ENCODE assay signal across 8 cellular contexts in the genomic region with DNA sequence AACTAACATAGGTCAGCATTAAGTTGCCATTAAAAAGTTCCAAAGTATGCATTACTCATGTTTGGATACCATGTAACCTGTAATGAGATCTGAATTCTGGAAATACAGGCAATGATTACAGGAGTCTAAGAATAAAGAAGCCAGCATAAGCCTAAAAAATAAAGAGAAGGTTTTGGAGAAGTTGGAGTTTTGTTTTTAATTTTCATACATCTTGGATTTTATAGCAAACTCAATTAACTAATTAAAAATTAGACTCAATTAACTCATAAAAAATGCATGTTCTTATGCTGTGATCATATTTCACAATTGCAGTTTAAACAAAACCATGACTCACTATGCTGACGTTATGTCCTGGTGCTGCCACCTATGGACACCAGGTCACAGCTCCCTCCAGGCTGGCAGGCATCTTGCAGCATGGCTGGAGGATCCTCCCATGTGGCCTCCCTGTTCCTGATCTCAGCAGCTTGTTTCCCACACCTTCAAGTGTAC.
DNase-seq lines count a peak whose midpoint lies in the region; ATAC-seq and TF ChIP-seq lines count a peak whose summit lies in the region.

No MANE protein-coding gene starts in this region.

- no peak overlapping the region for H3K23ac ChIP-seq in mesendoderm (ENCODE audit: low read length)

- H3K79me1 ChIP-seq in mesendoderm (ENCODE audit: low read length), result no peaks in the 10 kb centered on the region

- no peaks in the 10 kb centered on the region for H3K9me3 Mint-ChIP-seq in chondrocyte (ENCODE audit: low read depth)
- no peaks in the 10 kb centered on the region for H3K9me3 Mint-ChIP-seq in effector memory CD8-positive, alpha-beta T cell

- no peak overlapping the region for H3K56ac ChIP-seq in mesendoderm (ENCODE audit: low read length)

- no peaks in the 10 kb centered on the region for H3K27me3 ChIP-seq in mesendoderm (ENCODE audit: insufficient read depth, low read length, poor library complexity)

- H3K79me2 ChIP-seq in mesendoderm (ENCODE audit: control insufficient read depth, insufficient read depth, low read length), result no peaks in the 10 kb centered on the region

- no peak overlapping the region for H3K9ac ChIP-seq in mesendoderm (ENCODE audit: low read length)

- no peaks in the 10 kb centered on the region for H3K4me1 ChIP-seq in mesendoderm (ENCODE audit: control insufficient read depth, low read depth, low read length)

- H2AK5ac ChIP-seq in mesendoderm (ENCODE audit: low read length), result no peak overlapping the region

- DNase-seq in CMK (ENCODE audit: low read depth) (peak; percentile 35), H4 (ENCODE audit: low spot score) (peak; percentile 83), NCI-H69 (lab: John Stamatoyannopoulos, UW) (peak; percentile 97), chondrocyte (ENCODE audit: low spot score) (no peak), mesendoderm (peak; percentile 84), ecto neural progenitor cell (ENCODE audit: low spot score) (no peak)
- no peak for DNase-seq in effector memory CD8-positive, alpha-beta T cell

- H2BK5ac ChIP-seq in mesendoderm (ENCODE audit: low read length), result no peak overlapping the region

- peak overlapping the region; percentile 88 for H3K27ac Mint-ChIP-seq in chondrocyte (ENCODE audit: unreplicated experiment)
- H3K27ac Mint-ChIP-seq in effector memory CD8-positive, alpha-beta T cell, result no peak overlapping the region

- H3K4me3 ChIP-seq in mesendoderm (ENCODE audit: low read length), result no peak overlapping the region

- no peak overlapping the region for H2BK15ac ChIP-seq in mesendoderm (replicated peaks; ENCODE audit: low read depth)

- no peak overlapping the region for H3K18ac ChIP-seq in mesendoderm (ENCODE audit: low read length)

- H4K5ac ChIP-seq in mesendoderm (ENCODE audit: low read length), result no peak overlapping the region

- H3K27ac ChIP-seq in mesendoderm (ENCODE audit: low read depth, low read length), result no peak overlapping the region

- H3K36me3 Mint-ChIP-seq in chondrocyte (ENCODE audit: low read depth), result no peaks in the 10 kb centered on the region
- no peaks in the 10 kb centered on the region for H3K36me3 Mint-ChIP-seq in effector memory CD8-positive, alpha-beta T cell (ENCODE audit: insufficient read depth)

- H3K36me3 ChIP-seq in mesendoderm (ENCODE audit: control insufficient read depth, insufficient read depth, low read length), result no peaks in the 10 kb centered on the region

- ATAC-seq in HG03025 (IDR thresholded peaks at IDR 0.05; ENCODE audit: low FRiP score, unreplicated experiment), result no peak
- no peak for ATAC-seq in effector memory CD8-positive, alpha-beta T cell (replicated peaks)

- WGBS in mesendoderm (ENCODE audit: extremely low coverage, insufficient coverage, low lambda C conversion rate), result no CpG with 5 or more reads among the region's 1 CpG

- H3K4me1 Mint-ChIP-seq in chondrocyte (ENCODE audit: low read depth), result peaks cover 31% of the 10 kb centered on the region
- H3K4me1 Mint-ChIP-seq in effector memory CD8-positive, alpha-beta T cell (ENCODE audit: low read depth in 2 of 2), result no peaks in the 10 kb centered on the region

- no peak overlapping the region for H3K4ac ChIP-seq in mesendoderm (ENCODE audit: low read depth, low read length)

- H3K27me3 Mint-ChIP-seq in chondrocyte (ENCODE audit: low read depth), result no peaks in the 10 kb centered on the region
- no peaks in the 10 kb centered on the region for H3K27me3 Mint-ChIP-seq in effector memory CD8-positive, alpha-beta T cell

- H3K4me2 ChIP-seq in mesendoderm (ENCODE audit: low read length), result no peak overlapping the region

- H4K8ac ChIP-seq in mesendoderm (ENCODE audit: low read depth, low read length), result no peak overlapping the region

- H2BK120ac ChIP-seq in mesendoderm (ENCODE audit: low read depth, low read length), result no peak overlapping the region

- peak; percentile 69 for TF ChIP-seq CTCF in chondrocyte (IDR thresholded peaks at IDR 0.05)

- H3K4me3 Mint-ChIP-seq in chondrocyte (ENCODE audit: unreplicated experiment), result no peak overlapping the region
- H3K4me3 Mint-ChIP-seq in effector memory CD8-positive, alpha-beta T cell, result no peak overlapping the region

Comparison
In these comparisons a context has a peak if more than half of its experiments do, and no peak if none do; other contexts are left out.
1. DNase-seq: peak in CMK (single experiment), H4 (single experiment), NCI-H69 (single experiment) and mesendoderm (single experiment); none in chondrocyte (single experiment), effector memory CD8-positive, alpha-beta T cell (0 of 3) and ecto neural progenitor cell (single experiment).